29 cellular contexts compared by ENCODE assay signal in the genomic region with DNA sequence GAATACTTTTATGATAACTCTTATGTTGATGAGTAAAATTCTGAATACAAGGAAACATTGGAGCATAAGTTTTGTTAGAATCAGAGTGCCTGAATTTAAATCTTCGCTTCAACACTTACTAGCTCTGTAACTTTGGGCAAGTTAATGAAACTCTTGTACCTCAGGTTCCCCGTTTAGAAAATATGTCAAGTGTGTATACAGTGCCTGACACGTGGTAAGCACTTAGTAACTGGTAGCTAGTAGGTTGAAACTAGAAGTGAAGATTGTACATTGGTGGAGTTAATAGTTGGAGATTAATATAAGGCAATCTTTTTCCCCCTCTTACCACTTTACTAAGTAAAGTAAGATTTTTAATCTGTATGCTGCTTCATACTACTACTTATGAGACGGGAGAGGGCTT. TPM values are rescaled to one million over a fixed set of nuclear protein-coding genes. Genes with fewer than 3 reads are reported as not detected.
DNase-seq lines count a peak whose midpoint lies in the region; ATAC-seq, FAIRE-seq and TF ChIP-seq lines count a peak whose summit lies in the region.
"Had no signal": no experiment of that assay in that cellular context is flagged by ENCODE, and none has a peak within 500 bp of the region (broad histone marks: within the 10 kb centered on the region; RNA-seq: fewer than 3 reads in every experiment).

No MANE protein-coding gene starts in this region.

- H3K4me1 Mint-ChIP-seq in activated T-cell treated with anti-CD3 and anti-CD28 coated beads, Interleukin-2, amount 50 U/mL, for 72 hours (ENCODE audit: low read depth), result peaks cover 15% of the 10 kb centered on the region

- TF ChIP-seq POLR2A in GM12892 (IDR thresholded peaks at IDR 0.05; ENCODE audit: low read depth, low read length), result no peak

- H3K9me3 ChIP-seq in left lung, result no peaks in the 10 kb centered on the region
- H3K9me3 ChIP-seq: BLaER1 treated with 17β-estradiol and CSF1 and Interleukin-3, amounts not matched to agents 10 nM and 100 nM; HAP-1; MG63; SJSA1 had no signal

- H3K4me3 Mint-ChIP-seq in activated T-cell treated with anti-CD3 and anti-CD28 coated beads, Interleukin-2, amount 50 U/mL, for 72 hours, result no peak overlapping the region
- H3K4me3 Mint-ChIP-seq: CD4-positive, alpha-beta memory T cell; HFFc6 had no signal

- no peaks in the 10 kb centered on the region for H3K27me3 ChIP-seq in left lung
- H3K27me3 ChIP-seq: BLaER1 treated with 17β-estradiol and CSF1 and Interleukin-3, amounts not matched to agents 10 nM and 100 nM; MG63; SJSA1 had no signal

- no peaks in the 10 kb centered on the region for H3K27me3 Mint-ChIP-seq in activated T-cell treated with anti-CD3 and anti-CD28 coated beads, Interleukin-2, amount 50 U/mL, for 72 hours (ENCODE audit: low read depth)
- H3K27me3 Mint-ChIP-seq: CD4-positive, alpha-beta memory T cell had no signal

- H3K36me3 Mint-ChIP-seq in activated T-cell treated with anti-CD3 and anti-CD28 coated beads, Interleukin-2, amount 50 U/mL, for 72 hours (ENCODE audit: insufficient read depth in 2 of 2), result peaks cover 12 to 30% of the 10 kb centered on the region in 2 donors

- no peak overlapping the region for H3K4me3 ChIP-seq in left lung
- H3K4me3 ChIP-seq: BLaER1 treated with 17β-estradiol and CSF1 and Interleukin-3, amounts not matched to agents 10 nM and 100 nM; HAP-1; MG63; PC-9; SJSA1 had no signal

- no peaks in the 10 kb centered on the region for H3K9me3 Mint-ChIP-seq in activated T-cell treated with anti-CD3 and anti-CD28 coated beads, Interleukin-2, amount 50 U/mL, for 72 hours
- H3K9me3 Mint-ChIP-seq: CD4-positive, alpha-beta memory T cell; HFFc6 had no signal

- H3K36me3 ChIP-seq in left lung, result peaks cover 3 to 100% of the 10 kb centered on the region in 2 donors

- FAIRE-seq in GM12892 (lab: Jason Lieb, UNC) (peak; percentile 65), frontal cortex (lab: Jason Lieb, UNC) (no peak)
- FAIRE-seq: A204.1 had no signal

- H3K27ac Mint-ChIP-seq in activated T-cell treated with anti-CD3 and anti-CD28 coated beads, Interleukin-2, amount 50 U/mL, for 72 hours, result peak overlapping the region; percentile 6
- H3K27ac Mint-ChIP-seq: HFFc6 had no signal

- no peak for DNase-seq in activated T-cell treated with anti-CD3 and anti-CD28 coated beads, Interleukin-2, amount 50 U/mL, for 72 hours
- DNase-seq in activated T-cell treated with anti-CD3 and anti-CD28 coated beads for 4 hours, result no peak
- no peak for DNase-seq in GM12892 (ENCODE audit: insufficient read length)
- no peak for DNase-seq in left lung
- no peak for DNase-seq in frontal cortex (ENCODE audit: low spot score in 2 of 2)
- no peak for DNase-seq in NK-92 (lab: John Stamatoyannopoulos, UW; ENCODE audit: unreplicated experiment)
- DNase-seq: AML-193; CD4-positive, alpha-beta memory T cell; COR-L47; DMS53; GOT3; HFFc6; IMR-90; KG1; MG63; NCI-H1105 treated with DMSO at 0.1 percent for 48 hours; NCI-H146; NCI-H2029; NCI-H446 treated with DMSO at 0.1 percent for 48 hours; NCI-H526; NCI-H82; PC-9; Right ventricle myocardium superior; RPMI8226 had no signal

- ATAC-seq in activated T-cell treated with anti-CD3 and anti-CD28 coated beads, Interleukin-2, amount 50 U/mL, for 72 hours (replicated peaks in 1 of 2), result no peak
- ATAC-seq in left lung (peak; percentile 89), HG03469 (IDR thresholded peaks at IDR 0.05; ENCODE audit: unreplicated experiment) (no peak)

- intact Hi-C loops in left lung (cut with DNase I), result no loop called here

- no peaks in the 10 kb centered on the region for H3K4me1 ChIP-seq in left lung
- H3K4me1 ChIP-seq: HAP-1 had no signal

- TF ChIP-seq CTCF in left lung (IDR thresholded peaks at IDR 0.05), result no peak

- H3K27ac ChIP-seq in left lung, result no peak overlapping the region
- H3K27ac ChIP-seq: BLaER1 treated with 17β-estradiol and CSF1 and Interleukin-3, amounts not matched to agents 10 nM and 100 nM; PC-9; SJSA1 had no signal

RNA-seq across cellular contexts. Expression of a gene that starts 24.8 kb away (rescaled TPM):
- 10 to 100 TPM; 64.4 to 77.0 TPM for total RNA-seq in activated T-cell treated with anti-CD3 and anti-CD28 coated beads, Interleukin-2, amount 50 U/mL, for 72 hours
- 49.8 TPM for polyA plus RNA-seq in GM12892 (2012; ENCODE audit: missing spikeins)
- total RNA-seq in left lung (10 to 100 TPM; 30.0 to 50.4 TPM), frontal cortex (14.7 TPM)

RNA-seq across cellular contexts. Expression of a gene that starts 29.1 kb away (rescaled TPM):
- 100 to 1,000 TPM; 170 to 190 TPM for total RNA-seq in activated T-cell treated with anti-CD3 and anti-CD28 coated beads, Interleukin-2, amount 50 U/mL, for 72 hours
- polyA plus RNA-seq in GM12892 (2012; ENCODE audit: missing spikeins), result 139 TPM
- total RNA-seq in left lung, result 100 to 1,000 TPM; 196 to 208 TPM
- total RNA-seq in frontal cortex, result 297 TPM
